ENCODE assay signal across 1 cellular context in genomic region chr21:37085726-37086125, GRCh38.
TF ChIP-seq lines count a peak whose summit lies in the region.

No MANE protein-coding gene starts in this region.

TF ChIP-seq in K562, 482 proteins besides CTCF, POLR2A, EP300 and RAD21 (continued from another document and continues in another):
- TF ChIP-seq ZNF253 (CRISPR knock-in tag; conservative IDR thresholded peaks at IDR 0.05) (no peak), JUN (IDR thresholded peaks at IDR 0.05; ENCODE audit: borderline replicate concordance, low read depth, low read length) (no peak), JUN (CRISPR knock-in tag; IDR thresholded peaks at IDR 0.05; ENCODE audit: borderline replicate concordance) (no peak), GTF2B (IDR thresholded peaks at IDR 0.05; ENCODE audit: extremely low read depth, insufficient read length) (no peak), DPF2 (IDR thresholded peaks at IDR 0.05) (peak; percentile 83), KDM1A (IDR thresholded peaks at IDR 0.05) (peak; percentile 81 to 85), ZBTB11 (CRISPR knock-in tag; IDR thresholded peaks at IDR 0.05) (peak in 1 of 3 experiments; percentile 22; a peak in 1 of 6 replicates), NR2C1 (IDR thresholded peaks at IDR 0.05) (no peak), NR2C1 (tag; IDR thresholded peaks at IDR 0.05) (no peak), POLR2AphosphoS5 (IDR thresholded peaks at IDR 0.05; ENCODE audit: control insufficient read depth, insufficient read depth, low read depth, low read length) (0 out of 2 replicates have a peak, but pooled peaks have one; percentile 17), RFX5 (IDR thresholded peaks at IDR 0.05; ENCODE audit: low read depth, low read length) (no peak), BCLAF1 (IDR thresholded peaks at IDR 0.05; ENCODE audit: borderline replicate concordance in 1 of 2, control insufficient read depth in 1 of 2, low read depth in 2 of 2, low read length in 1 of 2) (no peak), PHB2 (IDR thresholded peaks at IDR 0.05; ENCODE audit: low read depth) (0 out of 2 replicates have a peak, but pooled peaks have one; percentile 9), MCM3 (IDR thresholded peaks at IDR 0.05) (no peak), PTBP1 (IDR thresholded peaks at IDR 0.05; ENCODE audit: low read depth, low read length) (no peak), MCM5 (IDR thresholded peaks at IDR 0.05; ENCODE audit: low read depth) (no peak), TEAD2 (tag; IDR thresholded peaks at IDR 0.05) (no peak), ZNF655 (CRISPR knock-in tag; IDR thresholded peaks at IDR 0.05) (no peak), ZNF224 (CRISPR knock-in tag; IDR thresholded peaks at IDR 0.05) (no peak), MEIS2 (IDR thresholded peaks at IDR 0.05; ENCODE audit: partially characterized antibody) (peak; percentile 94), NCOR1 (IDR thresholded peaks at IDR 0.05) (peak; percentile 66), NCOA4 (IDR thresholded peaks at IDR 0.05; ENCODE audit: partially characterized antibody) (no peak), FOS (IDR thresholded peaks at IDR 0.05; ENCODE audit: extremely low read depth, insufficient read length) (no peak), RNF219 (CRISPR knock-in tag; IDR thresholded peaks at IDR 0.05) (no peak), RCOR1 (IDR thresholded peaks at IDR 0.05; ENCODE audit: borderline replicate concordance in 1 of 2, low read depth in 2 of 2, low read length in 2 of 2) (peak in 1 of 2 experiments; percentile 84; a peak in 2 of 4 replicates), CHD2 (IDR thresholded peaks at IDR 0.05; ENCODE audit: low read depth, low read length) (no peak), HDAC6 (IDR thresholded peaks at IDR 0.05; ENCODE audit: low read depth, low read length) (no peak), CGGBP1 (CRISPR knock-in tag; IDR thresholded peaks at IDR 0.05) (no peak), FOXK2 (conservative IDR thresholded peaks at IDR 0.05 in 1 of 2, IDR thresholded peaks at IDR 0.05 in 1 of 2; ENCODE audit: low read depth in 2 of 2) (0 out of 4 replicates have a peak, but pooled peaks of 1 of the 2 experiments have one; percentile 26), SMARCE1 (IDR thresholded peaks at IDR 0.05) (peak; percentile 61; the same call in 1 of the 2 replicates), HMBOX1 (IDR thresholded peaks at IDR 0.05) (peak; percentile 94), STAT6 (CRISPR knock-in tag; IDR thresholded peaks at IDR 0.05) (no peak), CXXC5 (CRISPR knock-in tag; IDR thresholded peaks at IDR 0.05) (no peak), SMARCA5 (IDR thresholded peaks at IDR 0.05) (peak; percentile 30; the same call in 1 of the 2 replicates), TRIM28 (IDR thresholded peaks at IDR 0.05) (no peak), SMARCA4 (IDR thresholded peaks at IDR 0.05) (peak; percentile 86), TCF3 (CRISPR knock-in tag; IDR thresholded peaks at IDR 0.05) (peak; percentile 91)
- TF ChIP-seq, protein P1, sequence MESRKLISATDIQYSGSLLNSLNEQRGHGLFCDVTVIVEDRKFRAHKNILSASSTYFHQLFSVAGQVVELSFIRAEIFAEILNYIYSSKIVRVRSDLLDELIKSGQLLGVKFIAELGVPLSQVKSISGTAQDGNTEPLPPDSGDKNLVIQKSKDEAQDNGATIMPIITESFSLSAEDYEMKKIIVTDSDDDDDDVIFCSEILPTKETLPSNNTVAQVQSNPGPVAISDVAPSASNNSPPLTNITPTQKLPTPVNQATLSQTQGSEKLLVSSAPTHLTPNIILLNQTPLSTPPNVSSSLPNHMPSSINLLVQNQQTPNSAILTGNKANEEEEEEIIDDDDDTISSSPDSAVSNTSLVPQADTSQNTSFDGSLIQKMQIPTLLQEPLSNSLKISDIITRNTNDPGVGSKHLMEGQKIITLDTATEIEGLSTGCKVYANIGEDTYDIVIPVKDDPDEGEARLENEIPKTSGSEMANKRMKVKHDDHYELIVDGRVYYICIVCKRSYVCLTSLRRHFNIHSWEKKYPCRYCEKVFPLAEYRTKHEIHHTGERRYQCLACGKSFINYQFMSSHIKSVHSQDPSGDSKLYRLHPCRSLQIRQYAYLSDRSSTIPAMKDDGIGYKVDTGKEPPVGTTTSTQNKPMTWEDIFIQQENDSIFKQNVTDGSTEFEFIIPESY (CRISPR knock-in tag; IDR thresholded peaks at IDR 0.05): no peak
- TF ChIP-seq, protein P2, sequence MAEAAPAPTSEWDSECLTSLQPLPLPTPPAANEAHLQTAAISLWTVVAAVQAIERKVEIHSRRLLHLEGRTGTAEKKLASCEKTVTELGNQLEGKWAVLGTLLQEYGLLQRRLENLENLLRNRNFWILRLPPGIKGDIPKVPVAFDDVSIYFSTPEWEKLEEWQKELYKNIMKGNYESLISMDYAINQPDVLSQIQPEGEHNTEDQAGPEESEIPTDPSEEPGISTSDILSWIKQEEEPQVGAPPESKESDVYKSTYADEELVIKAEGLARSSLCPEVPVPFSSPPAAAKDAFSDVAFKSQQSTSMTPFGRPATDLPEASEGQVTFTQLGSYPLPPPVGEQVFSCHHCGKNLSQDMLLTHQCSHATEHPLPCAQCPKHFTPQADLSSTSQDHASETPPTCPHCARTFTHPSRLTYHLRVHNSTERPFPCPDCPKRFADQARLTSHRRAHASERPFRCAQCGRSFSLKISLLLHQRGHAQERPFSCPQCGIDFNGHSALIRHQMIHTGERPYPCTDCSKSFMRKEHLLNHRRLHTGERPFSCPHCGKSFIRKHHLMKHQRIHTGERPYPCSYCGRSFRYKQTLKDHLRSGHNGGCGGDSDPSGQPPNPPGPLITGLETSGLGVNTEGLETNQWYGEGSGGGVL (CRISPR knock-in tag; IDR thresholded peaks at IDR 0.05): no peak
- TF ChIP-seq, protein P3, sequence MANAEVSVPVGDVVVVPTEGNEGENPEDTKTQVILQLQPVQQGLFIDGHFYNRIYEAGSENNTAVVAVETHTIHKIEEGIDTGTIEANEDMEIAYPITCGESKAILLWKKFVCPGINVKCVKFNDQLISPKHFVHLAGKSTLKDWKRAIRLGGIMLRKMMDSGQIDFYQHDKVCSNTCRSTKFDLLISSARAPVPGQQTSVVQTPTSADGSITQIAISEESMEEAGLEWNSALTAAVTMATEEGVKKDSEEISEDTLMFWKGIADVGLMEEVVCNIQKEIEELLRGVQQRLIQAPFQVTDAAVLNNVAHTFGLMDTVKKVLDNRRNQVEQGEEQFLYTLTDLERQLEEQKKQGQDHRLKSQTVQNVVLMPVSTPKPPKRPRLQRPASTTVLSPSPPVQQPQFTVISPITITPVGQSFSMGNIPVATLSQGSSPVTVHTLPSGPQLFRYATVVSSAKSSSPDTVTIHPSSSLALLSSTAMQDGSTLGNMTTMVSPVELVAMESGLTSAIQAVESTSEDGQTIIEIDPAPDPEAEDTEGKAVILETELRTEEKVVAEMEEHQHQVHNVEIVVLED (CRISPR knock-in tag; IDR thresholded peaks at IDR 0.05): no peak
